Comparison of ENCODE assay signal across 1 cellular context in the genomic region with DNA sequence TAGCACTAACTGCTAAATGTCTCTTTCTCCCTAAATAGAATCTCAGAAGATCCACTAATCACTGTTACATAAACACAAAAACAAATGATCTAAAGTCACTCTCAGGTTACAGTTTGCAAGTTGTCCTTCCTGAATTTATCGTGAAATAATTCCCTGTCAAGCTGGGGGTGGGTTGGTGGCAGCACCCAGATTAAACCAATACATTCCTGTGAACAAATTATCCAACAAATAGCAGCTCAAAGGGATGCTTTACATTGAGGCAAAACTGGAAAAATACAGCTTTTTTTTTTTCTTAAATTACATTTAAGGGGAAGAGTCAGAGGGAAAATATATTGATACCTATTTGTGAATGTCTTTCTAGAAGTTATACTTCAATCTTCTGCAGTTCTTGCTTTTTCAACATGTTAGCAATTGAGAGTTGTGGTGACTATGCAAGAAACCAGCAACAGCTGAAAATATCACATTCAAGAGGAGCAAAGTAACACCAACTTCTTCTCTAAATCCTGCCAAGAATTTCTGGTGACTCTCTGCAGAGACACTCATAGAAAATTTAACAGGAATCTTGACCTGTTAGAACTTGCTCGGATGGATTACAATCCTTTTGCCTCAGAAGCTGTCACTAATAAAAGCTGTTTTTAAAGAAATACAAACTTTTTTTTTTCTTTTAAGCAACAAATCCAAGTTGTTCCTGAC.
TF ChIP-seq lines count a peak whose summit lies in the region.

No MANE protein-coding gene starts in this region.

TF ChIP-seq in HepG2, 621 proteins besides CTCF, POLR2A, EP300 and RAD21:
- TF ChIP-seq, protein P1, sequence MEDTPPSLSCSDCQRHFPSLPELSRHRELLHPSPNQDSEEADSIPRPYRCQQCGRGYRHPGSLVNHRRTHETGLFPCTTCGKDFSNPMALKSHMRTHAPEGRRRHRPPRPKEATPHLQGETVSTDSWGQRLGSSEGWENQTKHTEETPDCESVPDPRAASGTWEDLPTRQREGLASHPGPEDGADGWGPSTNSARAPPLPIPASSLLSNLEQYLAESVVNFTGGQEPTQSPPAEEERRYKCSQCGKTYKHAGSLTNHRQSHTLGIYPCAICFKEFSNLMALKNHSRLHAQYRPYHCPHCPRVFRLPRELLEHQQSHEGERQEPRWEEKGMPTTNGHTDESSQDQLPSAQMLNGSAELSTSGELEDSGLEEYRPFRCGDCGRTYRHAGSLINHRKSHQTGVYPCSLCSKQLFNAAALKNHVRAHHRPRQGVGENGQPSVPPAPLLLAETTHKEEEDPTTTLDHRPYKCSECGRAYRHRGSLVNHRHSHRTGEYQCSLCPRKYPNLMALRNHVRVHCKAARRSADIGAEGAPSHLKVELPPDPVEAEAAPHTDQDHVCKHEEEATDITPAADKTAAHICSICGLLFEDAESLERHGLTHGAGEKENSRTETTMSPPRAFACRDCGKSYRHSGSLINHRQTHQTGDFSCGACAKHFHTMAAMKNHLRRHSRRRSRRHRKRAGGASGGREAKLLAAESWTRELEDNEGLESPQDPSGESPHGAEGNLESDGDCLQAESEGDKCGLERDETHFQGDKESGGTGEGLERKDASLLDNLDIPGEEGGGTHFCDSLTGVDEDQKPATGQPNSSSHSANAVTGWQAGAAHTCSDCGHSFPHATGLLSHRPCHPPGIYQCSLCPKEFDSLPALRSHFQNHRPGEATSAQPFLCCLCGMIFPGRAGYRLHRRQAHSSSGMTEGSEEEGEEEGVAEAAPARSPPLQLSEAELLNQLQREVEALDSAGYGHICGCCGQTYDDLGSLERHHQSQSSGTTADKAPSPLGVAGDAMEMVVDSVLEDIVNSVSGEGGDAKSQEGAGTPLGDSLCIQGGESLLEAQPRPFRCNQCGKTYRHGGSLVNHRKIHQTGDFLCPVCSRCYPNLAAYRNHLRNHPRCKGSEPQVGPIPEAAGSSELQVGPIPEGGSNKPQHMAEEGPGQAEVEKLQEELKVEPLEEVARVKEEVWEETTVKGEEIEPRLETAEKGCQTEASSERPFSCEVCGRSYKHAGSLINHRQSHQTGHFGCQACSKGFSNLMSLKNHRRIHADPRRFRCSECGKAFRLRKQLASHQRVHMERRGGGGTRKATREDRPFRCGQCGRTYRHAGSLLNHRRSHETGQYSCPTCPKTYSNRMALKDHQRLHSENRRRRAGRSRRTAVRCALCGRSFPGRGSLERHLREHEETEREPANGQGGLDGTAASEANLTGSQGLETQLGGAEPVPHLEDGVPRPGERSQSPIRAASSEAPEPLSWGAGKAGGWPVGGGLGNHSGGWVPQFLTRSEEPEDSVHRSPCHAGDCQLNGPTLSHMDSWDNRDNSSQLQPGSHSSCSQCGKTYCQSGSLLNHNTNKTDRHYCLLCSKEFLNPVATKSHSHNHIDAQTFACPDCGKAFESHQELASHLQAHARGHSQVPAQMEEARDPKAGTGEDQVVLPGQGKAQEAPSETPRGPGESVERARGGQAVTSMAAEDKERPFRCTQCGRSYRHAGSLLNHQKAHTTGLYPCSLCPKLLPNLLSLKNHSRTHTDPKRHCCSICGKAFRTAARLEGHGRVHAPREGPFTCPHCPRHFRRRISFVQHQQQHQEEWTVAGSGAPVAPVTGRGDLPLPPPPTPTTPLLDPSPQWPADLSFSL (CRISPR knock-in tag; IDR thresholded peaks at IDR 0.05): no peak
- TF ChIP-seq MTF1 (CRISPR knock-in tag; IDR thresholded peaks at IDR 0.05): no peak
- no peak for TF ChIP-seq ZNF724P (CRISPR knock-in tag; IDR thresholded peaks at IDR 0.05; ENCODE audit: borderline replicate concordance)
- no peak for TF ChIP-seq ADNP (CRISPR knock-in tag; IDR thresholded peaks at IDR 0.05)
- TF ChIP-seq, protein P2, sequence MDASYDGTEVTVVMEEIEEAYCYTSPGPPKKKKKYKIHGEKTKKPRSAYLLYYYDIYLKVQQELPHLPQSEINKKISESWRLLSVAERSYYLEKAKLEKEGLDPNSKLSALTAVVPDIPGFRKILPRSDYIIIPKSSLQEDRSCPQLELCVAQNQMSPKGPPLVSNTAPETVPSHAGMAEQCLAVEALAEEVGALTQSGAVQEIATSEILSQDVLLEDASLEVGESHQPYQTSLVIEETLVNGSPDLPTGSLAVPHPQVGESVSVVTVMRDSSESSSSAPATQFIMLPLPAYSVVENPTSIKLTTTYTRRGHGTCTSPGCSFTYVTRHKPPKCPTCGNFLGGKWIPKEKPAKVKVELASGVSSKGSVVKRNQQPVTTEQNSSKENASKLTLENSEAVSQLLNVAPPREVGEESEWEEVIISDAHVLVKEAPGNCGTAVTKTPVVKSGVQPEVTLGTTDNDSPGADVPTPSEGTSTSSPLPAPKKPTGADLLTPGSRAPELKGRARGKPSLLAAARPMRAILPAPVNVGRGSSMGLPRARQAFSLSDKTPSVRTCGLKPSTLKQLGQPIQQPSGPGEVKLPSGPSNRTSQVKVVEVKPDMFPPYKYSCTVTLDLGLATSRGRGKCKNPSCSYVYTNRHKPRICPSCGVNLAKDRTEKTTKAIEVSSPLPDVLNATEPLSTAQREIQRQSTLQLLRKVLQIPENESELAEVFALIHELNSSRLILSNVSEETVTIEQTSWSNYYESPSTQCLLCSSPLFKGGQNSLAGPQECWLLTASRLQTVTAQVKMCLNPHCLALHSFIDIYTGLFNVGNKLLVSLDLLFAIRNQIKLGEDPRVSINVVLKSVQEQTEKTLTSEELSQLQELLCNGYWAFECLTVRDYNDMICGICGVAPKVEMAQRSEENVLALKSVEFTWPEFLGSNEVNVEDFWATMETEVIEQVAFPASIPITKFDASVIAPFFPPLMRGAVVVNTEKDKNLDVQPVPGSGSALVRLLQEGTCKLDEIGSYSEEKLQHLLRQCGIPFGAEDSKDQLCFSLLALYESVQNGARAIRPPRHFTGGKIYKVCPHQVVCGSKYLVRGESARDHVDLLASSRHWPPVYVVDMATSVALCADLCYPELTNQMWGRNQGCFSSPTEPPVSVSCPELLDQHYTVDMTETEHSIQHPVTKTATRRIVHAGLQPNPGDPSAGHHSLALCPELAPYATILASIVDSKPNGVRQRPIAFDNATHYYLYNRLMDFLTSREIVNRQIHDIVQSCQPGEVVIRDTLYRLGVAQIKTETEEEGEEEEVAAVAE (CRISPR knock-in tag; IDR thresholded peaks at IDR 0.05; ENCODE audit: borderline replicate concordance): no peak
- no peak for TF ChIP-seq MED13 (CRISPR knock-in tag; IDR thresholded peaks at IDR 0.05)
- TF ChIP-seq CBFB (CRISPR knock-in tag; IDR thresholded peaks at IDR 0.05): no peak
- TF ChIP-seq ZSCAN25 (CRISPR knock-in tag; IDR thresholded peaks at IDR 0.05): no peak
- TF ChIP-seq AHR (CRISPR knock-in tag; IDR thresholded peaks at IDR 0.05): no peak
- TF ChIP-seq ZFP37 (CRISPR knock-in tag; IDR thresholded peaks at IDR 0.05; ENCODE audit: borderline replicate concordance): no peak
- TF ChIP-seq SMARCC2 (IDR thresholded peaks at IDR 0.05): no peak
- TF ChIP-seq GABPA (IDR thresholded peaks at IDR 0.05; ENCODE audit: low read depth, low read length): no peak
- no peak for TF ChIP-seq GABPA (CRISPR knock-in tag; IDR thresholded peaks at IDR 0.05; ENCODE audit: low read depth)
- TF ChIP-seq ATRX (CRISPR knock-in tag; IDR thresholded peaks at IDR 0.05; ENCODE audit: borderline replicate concordance): no peak
- no peak for TF ChIP-seq RBM39 (IDR thresholded peaks at IDR 0.05; ENCODE audit: low read depth, low read length, poor library complexity, severe bottlenecking)
- TF ChIP-seq, protein P3, sequence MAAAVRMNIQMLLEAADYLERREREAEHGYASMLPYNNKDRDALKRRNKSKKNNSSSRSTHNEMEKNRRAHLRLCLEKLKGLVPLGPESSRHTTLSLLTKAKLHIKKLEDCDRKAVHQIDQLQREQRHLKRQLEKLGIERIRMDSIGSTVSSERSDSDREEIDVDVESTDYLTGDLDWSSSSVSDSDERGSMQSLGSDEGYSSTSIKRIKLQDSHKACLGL (CRISPR knock-in tag; IDR thresholded peaks at IDR 0.05): no peak
- no peak for TF ChIP-seq ERF (CRISPR knock-in tag; IDR thresholded peaks at IDR 0.05)
- TF ChIP-seq KMT2B (CRISPR knock-in tag; IDR thresholded peaks at IDR 0.05): no peak
- TF ChIP-seq SMARCE1 (IDR thresholded peaks at IDR 0.05; ENCODE audit: borderline replicate concordance): no peak
TF ChIP-seq in HepG2: peak in this region for 0.
